ENCODE assay signal across 9 cellular contexts in the genomic region with DNA sequence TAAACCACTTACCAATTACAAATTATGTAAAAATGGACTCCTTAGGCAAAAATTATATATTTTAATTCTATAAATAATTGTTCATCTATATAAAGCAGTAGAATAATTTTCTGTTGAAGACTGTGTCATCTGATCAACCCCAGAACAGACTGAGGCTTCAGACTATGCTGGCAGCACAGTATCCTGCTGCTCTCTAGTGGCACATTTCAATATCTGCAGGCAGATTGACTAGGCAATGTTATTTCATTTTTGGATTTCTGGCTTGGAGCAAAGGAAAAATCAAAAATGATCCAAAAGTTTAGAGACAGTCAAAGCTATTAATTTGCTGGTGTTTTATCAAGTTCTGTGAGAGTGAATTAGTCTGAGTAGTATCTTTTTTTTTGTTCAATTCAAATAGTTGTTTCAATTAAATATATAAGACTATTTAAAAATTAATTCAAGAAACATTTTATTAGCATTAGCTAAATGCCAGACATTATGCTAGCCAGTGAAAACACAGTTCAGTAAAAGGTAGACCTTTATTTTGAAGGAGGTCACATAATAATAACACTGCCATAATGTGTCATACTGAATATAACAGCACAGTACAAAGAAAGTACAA. TPM values are rescaled to one million over a fixed set of nuclear protein-coding genes. Genes with fewer than 3 reads are reported as not detected.
A peak's percentile ranks its signal among the peaks of the same experiment; 100 is the strongest.
DNase-seq lines count a peak whose midpoint lies in the region; ATAC-seq and TF ChIP-seq lines count a peak whose summit lies in the region.
"Had no signal": no experiment of that assay in that cellular context is flagged by ENCODE, and none has a peak within 500 bp of the region (broad histone marks: within the 10 kb centered on the region; RNA-seq: fewer than 3 reads in every experiment).

No MANE protein-coding gene starts in this region.

- TF ChIP-seq CTCF in CD14-positive monocyte (IDR thresholded peaks at IDR 0.05): peak; percentile 88
- TF ChIP-seq CTCF in hepatocyte (IDR thresholded peaks at IDR 0.05; ENCODE audit: poor library complexity): peak; percentile 99

- H3K36me3 ChIP-seq in hepatocyte (replicated peaks; ENCODE audit: insufficient read depth, low read depth): no peaks in the 10 kb centered on the region

- DNase-seq in CD14-positive monocyte (ENCODE audit: low spot score) (no peak), NCI-H2081 treated with DMSO at 0.1 percent for 48 hours (lab: John Stamatoyannopoulos, UW) (peak; percentile 14), hepatocyte (ENCODE audit: low spot score) (peak; percentile 71)
- DNase-seq in activated naive CD8-positive, alpha-beta T cell treated with anti-CD3 and anti-CD28 coated beads, Interleukin-2, amount 10 ng/mL, durations not matched to agents 7 days and 5 days: no peak
- peak; percentile 1 to 2 for DNase-seq in stimulated activated CD4-positive, alpha-beta T cell treated with anti-CD3 and anti-CD28 coated beads, Interleukin-15, amount 100 ng/mL, for 48 hours (ENCODE audit: low read depth in 2 of 2)
- DNase-seq in activated effector memory CD4-positive, alpha-beta T cell treated with Interleukin-2 at 50 U/mL for 16 hours: no peak

- H3K4me3 ChIP-seq in hepatocyte: no peak overlapping the region

- no peak overlapping the region for H3K4me2 ChIP-seq in hepatocyte

- no peak overlapping the region for H3K27ac Mint-ChIP-seq in CD14-positive monocyte
- no peak overlapping the region for H3K27ac Mint-ChIP-seq in activated naive CD8-positive, alpha-beta T cell treated with anti-CD3 and anti-CD28 coated beads, Interleukin-2, amount 10 ng/mL, durations not matched to agents 7 days and 5 days

- H3K4me1 Mint-ChIP-seq in CD14-positive monocyte: peaks cover 5% of the 10 kb centered on the region
- no peaks in the 10 kb centered on the region for H3K4me1 Mint-ChIP-seq in activated naive CD8-positive, alpha-beta T cell treated with anti-CD3 and anti-CD28 coated beads, Interleukin-2, amount 10 ng/mL, durations not matched to agents 7 days and 5 days

- H3K9me3 Mint-ChIP-seq in CD14-positive monocyte: peaks cover 0 to 10% (median 4%) of the 10 kb centered on the region in 7 donors
- peaks cover 4% of the 10 kb centered on the region for H3K9me3 Mint-ChIP-seq in activated naive CD8-positive, alpha-beta T cell treated with anti-CD3 and anti-CD28 coated beads, Interleukin-2, amount 10 ng/mL, durations not matched to agents 7 days and 5 days

- peak; percentile 91 for ATAC-seq in GM18498 (IDR thresholded peaks at IDR 0.05; ENCODE audit: unreplicated experiment)
- peak; percentile 85 for ATAC-seq in HG02852 (IDR thresholded peaks at IDR 0.05; ENCODE audit: unreplicated experiment)
- peak; percentile 67 for ATAC-seq in activated naive CD8-positive, alpha-beta T cell treated with anti-CD3 and anti-CD28 coated beads, Interleukin-2, amount 10 ng/mL, durations not matched to agents 7 days and 5 days (ENCODE audit: low read depth)

- no peaks in the 10 kb centered on the region for H3K9me2 ChIP-seq in hepatocyte (replicated peaks; ENCODE audit: insufficient read depth)

- H3K27me3 Mint-ChIP-seq in CD14-positive monocyte (ENCODE audit: low read depth in 3 of 3): no peaks in the 10 kb centered on the region
- H3K27me3 Mint-ChIP-seq in activated naive CD8-positive, alpha-beta T cell treated with anti-CD3 and anti-CD28 coated beads, Interleukin-2, amount 10 ng/mL, durations not matched to agents 7 days and 5 days: peaks cover 5% of the 10 kb centered on the region

- intact Hi-C loops in CD14-positive monocyte (cut with micrococcal nuclease): loop anchor here (5.0 kb wide), 2 partner anchors 189 to 194 kb away; no protein-coding TSS in a partner anchor

- no peaks in the 10 kb centered on the region for H3K36me3 Mint-ChIP-seq in CD14-positive monocyte
- H3K36me3 Mint-ChIP-seq in activated naive CD8-positive, alpha-beta T cell treated with anti-CD3 and anti-CD28 coated beads, Interleukin-2, amount 10 ng/mL, durations not matched to agents 7 days and 5 days: no peaks in the 10 kb centered on the region

- H3K27ac ChIP-seq in hepatocyte: no peak overlapping the region

- H2AFZ ChIP-seq in hepatocyte: no peak overlapping the region

- no peaks in the 10 kb centered on the region for H3K9me3 ChIP-seq in hepatocyte (ENCODE audit: low read depth)

- H4K20me1 ChIP-seq in hepatocyte (ENCODE audit: insufficient read depth, poor library complexity, severe bottlenecking): no peaks in the 10 kb centered on the region

- POLR2A ChIA-PET in activated naive CD8-positive, alpha-beta T cell treated with anti-CD3 and anti-CD28 coated beads, Interleukin-2, amount 10 ng/mL, durations not matched to agents 7 days and 5 days (lab: Charles Lee): no interaction called here

- peaks cover 21% of the 10 kb centered on the region for H3K4me1 ChIP-seq in hepatocyte (ENCODE audit: insufficient read depth)

- no peaks in the 10 kb centered on the region for H3K79me2 ChIP-seq in hepatocyte

- no peaks in the 10 kb centered on the region for H3K27me3 ChIP-seq in hepatocyte

- H3K4me3 Mint-ChIP-seq in CD14-positive monocyte: no peak overlapping the region
- H3K4me3 Mint-ChIP-seq in activated naive CD8-positive, alpha-beta T cell treated with anti-CD3 and anti-CD28 coated beads, Interleukin-2, amount 10 ng/mL, durations not matched to agents 7 days and 5 days: no peak overlapping the region

RNA-seq across cellular contexts. Expression of a gene that starts 21.3 kb away (rescaled TPM):
- polyA plus RNA-seq in CD14-positive monocyte (not detected), hepatocyte (30.8 and 42.1 TPM in 2 replicates)
- total RNA-seq in activated naive CD8-positive, alpha-beta T cell treated with anti-CD3 and anti-CD28 coated beads, Interleukin-2, amount 10 ng/mL, durations not matched to agents 7 days and 5 days: not detected
- 69.8 and 72.5 TPM in 2 replicates for total RNA-seq in hepatocyte

RNA-seq across cellular contexts. Expression of a gene that starts 49.6 kb away (rescaled TPM):
- polyA plus RNA-seq in CD14-positive monocyte (not detected), hepatocyte (not detected in 2 replicates)
- not detected for total RNA-seq in activated naive CD8-positive, alpha-beta T cell treated with anti-CD3 and anti-CD28 coated beads, Interleukin-2, amount 10 ng/mL, durations not matched to agents 7 days and 5 days
- total RNA-seq in hepatocyte: not detected in 2 replicates
- total RNA-seq: skeletal muscle tissue had no signal

Comparison
In these comparisons a context has a peak if more than half of its experiments do, and no peak if none do; other contexts are left out.
1. DNase-seq: peak in NCI-H2081 treated with DMSO at 0.1 percent for 48 hours (single experiment), hepatocyte (single experiment) and stimulated activated CD4-positive, alpha-beta T cell treated with anti-CD3 and anti-CD28 coated beads, Interleukin-15, amount 100 ng/mL, for 48 hours (2 of 2); none in CD14-positive monocyte (single experiment), activated naive CD8-positive, alpha-beta T cell treated with anti-CD3 and anti-CD28 coated beads, Interleukin-2, amount 10 ng/mL, durations not matched to agents 7 days and 5 days (single experiment) and activated effector memory CD4-positive, alpha-beta T cell treated with Interleukin-2 at 50 U/mL for 16 hours (single experiment).
2. RNA of a gene that starts 21.3 kb away (total RNA-seq): 69.8 to 72.5 TPM in hepatocyte; not detected in activated naive CD8-positive, alpha-beta T cell treated with anti-CD3 and anti-CD28 coated beads, Interleukin-2, amount 10 ng/mL, durations not matched to agents 7 days and 5 days; every median in the first group is over 10 times any median in the second.
3. Peak in every context shown above with its lines, with median percentiles within 50 percentile points of each other: ATAC-seq.